ENCODE assay signal across 1 cellular context in genomic region chr10:15472431-15473400, GRCh38.
TF ChIP-seq lines count a peak whose summit lies in the region.

No MANE protein-coding gene starts in this region.

TF ChIP-seq in SK-N-SH treated with all-trans-retinoic acid at 6 μM for 48 hours, 23 proteins besides CTCF, POLR2A, EP300 and RAD21 (continued from another document):
- no peak for TF ChIP-seq TSHZ2 (CRISPR knock-in tag; IDR thresholded peaks at IDR 0.05)
- no peak for TF ChIP-seq CREB5 (CRISPR knock-in tag; IDR thresholded peaks at IDR 0.05; ENCODE audit: low read depth)
- TF ChIP-seq ZFP30 (CRISPR knock-in tag; IDR thresholded peaks at IDR 0.05) = no peak
- no peak for TF ChIP-seq ARNTL (CRISPR knock-in tag; IDR thresholded peaks at IDR 0.05; ENCODE audit: borderline replicate concordance, low read depth)
- no peak for TF ChIP-seq OSR1 (CRISPR knock-in tag; IDR thresholded peaks at IDR 0.05)
- no peak for TF ChIP-seq CSDC2 (CRISPR knock-in tag; IDR thresholded peaks at IDR 0.05)
- no peak for TF ChIP-seq ISL1 (CRISPR knock-in tag; IDR thresholded peaks at IDR 0.05)
- no peak for TF ChIP-seq SNAI2 (CRISPR knock-in tag; IDR thresholded peaks at IDR 0.05)
- TF ChIP-seq RARB (CRISPR knock-in tag; IDR thresholded peaks at IDR 0.05) = no peak
- TF ChIP-seq PPARA (CRISPR knock-in tag; IDR thresholded peaks at IDR 0.05; ENCODE audit: borderline replicate concordance) = no peak
